In the genomic region with DNA sequence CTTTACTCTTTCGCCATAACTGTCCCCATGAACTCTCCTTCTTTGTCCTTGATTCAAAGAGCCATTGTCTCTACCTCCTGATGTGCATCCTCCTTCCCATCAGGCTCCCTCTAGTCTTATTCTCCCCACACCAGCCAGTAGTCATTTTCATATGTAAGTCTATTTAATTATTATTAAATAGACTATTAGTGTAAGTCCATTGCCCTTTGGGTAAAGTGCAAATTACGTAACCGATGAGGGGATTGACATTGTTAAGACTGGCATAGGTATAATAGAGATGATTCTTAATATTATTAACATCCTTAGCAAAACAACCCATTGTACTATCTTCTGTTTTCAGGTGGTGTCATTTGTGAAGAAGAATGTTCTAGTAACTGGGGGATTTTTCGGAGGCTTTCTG, we compare ENCODE assay signal across 24 cellular contexts. TPM values are rescaled to one million over a fixed set of nuclear protein-coding genes. Genes with fewer than 3 reads are reported as not detected.
DNase-seq lines count a peak whose midpoint lies in the region; ATAC-seq, FAIRE-seq and TF ChIP-seq lines count a peak whose summit lies in the region.
"Had no signal": no experiment of that assay in that cellular context is flagged by ENCODE, and none has a peak within 500 bp of the region (broad histone marks: within the 10 kb centered on the region; RNA-seq: fewer than 3 reads in every experiment).

No MANE protein-coding gene starts in this region.

- H3K27me3 ChIP-seq in liver (ENCODE audit: control insufficient read depth in 4 of 4, insufficient read depth in 4 of 4, low read length in 3 of 4) (no peaks in the 10 kb centered on the region), HepG2 (ENCODE audit: control insufficient read depth in 1 of 2, insufficient read depth in 2 of 2, low read length in 2 of 2) (no peaks in the 10 kb centered on the region), foreskin keratinocyte (no peaks in the 10 kb centered on the region)
- H3K27me3 ChIP-seq: BE2C had no signal

- peaks cover 0 to 5% (median 0%) of the 10 kb centered on the region in 4 donors for H3K36me3 ChIP-seq in liver (ENCODE audit: control insufficient read depth in 4 of 4, insufficient read depth in 3 of 4, low read depth in 1 of 4, low read length in 3 of 4)
- peaks cover 2 to 3% of the 10 kb centered on the region in 2 experiments; a peak in 3 of 5 replicates for H3K36me3 ChIP-seq in HepG2 (replicated peaks in 1 of 2; ENCODE audit: control insufficient read depth in 1 of 2, insufficient read depth in 2 of 2, low read length in 2 of 2)

- peaks cover 28% of the 10 kb centered on the region for H3K36me3 Mint-ChIP-seq in stimulated activated effector memory CD8-positive, alpha-beta T cell treated with anti-CD3 and anti-CD28 coated beads, Interleukin-12 subunit alpha, Interleukin-12 subunit beta, amount 100 ng/mL, for 72 hours

- H3K4me1 ChIP-seq in liver (ENCODE audit: control insufficient read depth in 4 of 4, insufficient read depth in 4 of 4, low read length in 3 of 4) (peaks cover 2 to 31% (median 26%) of the 10 kb centered on the region in 4 donors), HepG2 (ENCODE audit: insufficient read depth, low read length) (peaks cover 12% of the 10 kb centered on the region), foreskin keratinocyte (no peaks in the 10 kb centered on the region)
- H3K4me1 ChIP-seq: BE2C had no signal

- no peaks in the 10 kb centered on the region for H3K79me2 ChIP-seq in HepG2 (ENCODE audit: insufficient read depth, low read length)

- in situ Hi-C loops in HepG2 (cut with HindIII; ENCODE audit: extremely low pct_ligation_motif_present, low pct_unique_long_range_greater_than_20kb), result loop anchor here (10.0 kb wide), 1 partner anchor 69 kb away; no protein-coding TSS in a partner anchor

- H3K27ac ChIP-seq in liver (ENCODE audit: low read depth in 1 of 2, low read length in 2 of 2) (peak overlapping the region in 1 of 2 donors; percentile 75), HepG2 (ENCODE audit: extremely low read length, insufficient read depth, low read length) (no peak overlapping the region), foreskin keratinocyte (no peak overlapping the region)
- H3K27ac ChIP-seq: BLaER1 treated with 17β-estradiol and CSF1 and Interleukin-3, amounts not matched to agents 10 nM and 100 nM had no signal

- DNase-seq in HepG2 (ENCODE audit: low spot score) (no peak), globus pallidus (ENCODE audit: low spot score) (peak; percentile 16), foreskin keratinocyte (no peak), GM03348 (ENCODE audit: low spot score) (no peak)
- no peak for DNase-seq in stimulated activated effector memory CD8-positive, alpha-beta T cell treated with anti-CD3 and anti-CD28 coated beads, Interleukin-12 subunit alpha, Interleukin-12 subunit beta, amount 100 ng/mL, for 72 hours (ENCODE audit: low spot score in 2 of 2)
- DNase-seq: 8988T; ACHN; AML-193; BE2C; CD4-positive, alpha-beta T cell; CD8-positive, alpha-beta memory T cell; DMS 273 treated with DMSO at 0.1 percent for 48 hours; DMS79; EL; GDM1; H9 had no signal

- no peak overlapping the region for H2AFZ ChIP-seq in HepG2 (ENCODE audit: low read length)
- H2AFZ ChIP-seq: GM23338 had no signal

- TF ChIP-seq POLR2A in HepG2 (IDR thresholded peaks at IDR 0.05; ENCODE audit: insufficient read depth in 1 of 2, low read depth in 2 of 2, low read length in 2 of 2), result no peak

- POLR2A ChIA-PET in HepG2 (lab: Yijun Ruan, JAX), result no interaction called here

- peaks cover 18% of the 10 kb centered on the region for H3K4me1 Mint-ChIP-seq in stimulated activated effector memory CD8-positive, alpha-beta T cell treated with anti-CD3 and anti-CD28 coated beads, Interleukin-12 subunit alpha, Interleukin-12 subunit beta, amount 100 ng/mL, for 72 hours

- no peaks in the 10 kb centered on the region for H4K20me1 ChIP-seq in HepG2 (ENCODE audit: insufficient read depth, low read length)

- H3K9ac ChIP-seq in liver (ENCODE audit: low read depth in 1 of 2, low read length in 2 of 2) (no peak overlapping the region), HepG2 (ENCODE audit: insufficient read depth, low read depth, low read length) (no peak overlapping the region)
- H3K9ac ChIP-seq: BLaER1 treated with 17β-estradiol and CSF1 and Interleukin-3, amounts not matched to agents 10 nM and 100 nM had no signal

- no peaks in the 10 kb centered on the region for H3K9me3 Mint-ChIP-seq in stimulated activated effector memory CD8-positive, alpha-beta T cell treated with anti-CD3 and anti-CD28 coated beads, Interleukin-12 subunit alpha, Interleukin-12 subunit beta, amount 100 ng/mL, for 72 hours
- H3K9me3 Mint-ChIP-seq: CD14-positive monocyte; CD4-positive, alpha-beta T cell; CD8-positive, alpha-beta memory T cell; GM23338 had no signal

- ATAC-seq in HepG2, result no peak
- ATAC-seq in stimulated activated effector memory CD8-positive, alpha-beta T cell treated with anti-CD3 and anti-CD28 coated beads, Interleukin-12 subunit alpha, Interleukin-12 subunit beta, amount 100 ng/mL, for 72 hours, result no peak
- ATAC-seq in foreskin keratinocyte, result no peak
- ATAC-seq: A549, GM23338, HCT116 had no signal

- CTCF ChIA-PET in HepG2 (lab: Yijun Ruan, JAX; ENCODE audit: low intra/inter-chr PET ratio, low total read pairs), result no interaction called here

- no peak overlapping the region for H3K4me2 ChIP-seq in HepG2 (ENCODE audit: low read depth, low read length)
- H3K4me2 ChIP-seq: BLaER1 treated with 17β-estradiol and CSF1 and Interleukin-3, amounts not matched to agents 10 nM and 100 nM; GM23338 had no signal

- no peak overlapping the region for H3K4me3 Mint-ChIP-seq in stimulated activated effector memory CD8-positive, alpha-beta T cell treated with anti-CD3 and anti-CD28 coated beads, Interleukin-12 subunit alpha, Interleukin-12 subunit beta, amount 100 ng/mL, for 72 hours
- H3K4me3 Mint-ChIP-seq: CD14-positive monocyte; CD4-positive, alpha-beta T cell; CD8-positive, alpha-beta memory T cell; GM23338; H9 had no signal

- H3K27ac Mint-ChIP-seq in stimulated activated effector memory CD8-positive, alpha-beta T cell treated with anti-CD3 and anti-CD28 coated beads, Interleukin-12 subunit alpha, Interleukin-12 subunit beta, amount 100 ng/mL, for 72 hours, result peak overlapping the region; percentile 50
- H3K27ac Mint-ChIP-seq: GM23338, H9 had no signal

- H3K4me3 ChIP-seq in liver (ENCODE audit: low read depth in 1 of 3, low read length in 3 of 3), result no peak overlapping the region
- no peak overlapping the region for H3K4me3 ChIP-seq in HepG2 (replicated peaks in 1 of 3; ENCODE audit: insufficient read depth in 1 of 3, low read depth in 2 of 3, low read length in 3 of 3)
- H3K4me3 ChIP-seq: A549; BLaER1 treated with 17β-estradiol and CSF1 and Interleukin-3, amounts not matched to agents 10 nM and 100 nM; GM23338 had no signal

- BruUV-seq in HepG2 (replicated peaks; lab: Mats Ljungman, UMichigan), result no TSS peak

- 59% methylated on average over 4 of the region's 4 CpGs for WGBS in liver
- WGBS in HepG2 (ENCODE audit: low lambda C conversion rate), result 99% methylated on average over 4 of the region's 4 CpGs

- H3K9me3 ChIP-seq in liver (ENCODE audit: control insufficient read depth in 4 of 4, low read length in 3 of 4) (no peaks in the 10 kb centered on the region), HepG2 (ENCODE audit: low read length) (no peaks in the 10 kb centered on the region)
- H3K9me3 ChIP-seq: A549, BE2C had no signal

- intact Hi-C loops in HepG2 (cut with micrococcal nuclease; ENCODE audit: unreplicated experiment), result no loop called here

- TF ChIP-seq CTCF in liver (IDR thresholded peaks at IDR 0.05; ENCODE audit: low read depth, low read length, missing input control) (no peak), HepG2 (CRISPR knock-in tag; IDR thresholded peaks at IDR 0.05) (no peak), foreskin keratinocyte (conservative IDR thresholded peaks at IDR 0.05) (no peak)

- no peak for FAIRE-seq in HepG2 (lab: Jason Lieb, UNC)
- FAIRE-seq: D721Med, GM18507 had no signal

- no peak for TF ChIP-seq EP300 in HepG2 (IDR thresholded peaks at IDR 0.05; ENCODE audit: low read depth in 2 of 2, low read length in 2 of 2)
- no peak for TF ChIP-seq EP300 in HepG2 (CRISPR knock-in tag; IDR thresholded peaks at IDR 0.05; ENCODE audit: borderline replicate concordance)

- TF ChIP-seq RAD21 in liver (IDR thresholded peaks at IDR 0.05), result no peak
- TF ChIP-seq RAD21 in HepG2 (CRISPR knock-in tag; IDR thresholded peaks at IDR 0.05), result no peak

RNA-seq across cellular contexts. Expression of gene CMC4, which starts 16.7 kb away (rescaled TPM):
- total RNA-seq in liver (1 to 10 TPM; 4.2 to 4.9 TPM), HepG2 (2016; rRNA removed; fragmentation: Illumina TruSeq; extraction: Trizol) (5.2 and 5.6 TPM in 2 replicates), foreskin keratinocyte (9.4 and 11.9 TPM in 2 replicates)
- polyA plus RNA-seq in liver (10 to 100 TPM; 15.9 to 17.3 TPM), HepG2 (2011; rRNA removed) (8.3 and 11.5 TPM in 2 replicates), foreskin keratinocyte (16.8 and 17.7 TPM in 2 replicates)
- total RNA-seq in HepG2 (2016; cell fraction: cytosol; rRNA removed; fragmentation: Illumina TruSeq; extraction: Trizol; ENCODE audit: low read depth), result 29.5 and 32.5 TPM in 2 replicates
- total RNA-seq in HepG2 (2016; cell fraction: insoluble cytoplasmic fraction; rRNA removed; fragmentation: Illumina TruSeq; extraction: Trizol), result 6.6 and 8.1 TPM in 2 replicates
- 24.2 and 27.3 TPM in 2 replicates for total RNA-seq in HepG2 (2016; cell fraction: membrane; rRNA removed; fragmentation: Illumina TruSeq; extraction: Trizol)
- 0.65 and 1.8 TPM in 2 replicates for total RNA-seq in HepG2 (2016; cell fraction: nucleus; rRNA removed; fragmentation: Illumina TruSeq; extraction: Trizol)
- polyA plus RNA-seq in HepG2 (2011; cell fraction: cytosol; rRNA removed), result 8.2 and 9.2 TPM in 2 replicates
- 3.1 and 3.7 TPM in 2 replicates for polyA plus RNA-seq in HepG2 (2011; cell fraction: nucleus; rRNA removed)
- polyA plus RNA-seq in HepG2 (2012), result 4.6 and 7.2 TPM in 2 replicates
- 50.8 and 53.0 TPM in 2 replicates for polyA plus RNA-seq in HepG2 (2016; cell fraction: cytosol; fragmentation: Illumina TruSeq; extraction: Trizol; ENCODE audit: low read depth)
- polyA plus RNA-seq in HepG2 (2016; cell fraction: insoluble cytoplasmic fraction; fragmentation: Illumina TruSeq; extraction: Trizol; ENCODE audit: low read depth), result 8.5 and 8.8 TPM in 2 replicates
- 28.6 and 29.4 TPM in 2 replicates for polyA plus RNA-seq in HepG2 (2016; cell fraction: membrane; fragmentation: Illumina TruSeq; extraction: Trizol; ENCODE audit: low read depth)
- polyA plus RNA-seq in HepG2 (2016; cell fraction: nucleus; fragmentation: Illumina TruSeq; extraction: Trizol; ENCODE audit: insufficient read depth, low read depth), result 3.8 and 5.8 TPM in 2 replicates
- polyA minus RNA-seq in HepG2 (2011; rRNA and poly(A)+ RNA removed; ENCODE audit: low replicate concordance), result 2.0 and 3.7 TPM in 2 replicates
- polyA minus RNA-seq in HepG2 (2011; cell fraction: cytosol; rRNA and poly(A)+ RNA removed), result 0.88 TPM in 1 of 2 replicates, not detected in the other
- polyA minus RNA-seq in HepG2 (2011; cell fraction: nucleus; rRNA and poly(A)+ RNA removed), result 4.0 and 4.2 TPM in 2 replicates

RNA-seq across cellular contexts. Expression of gene MTCP1, which starts 16.7 kb away (rescaled TPM):
- total RNA-seq in liver (1 to 10 TPM; 2.2 to 2.8 TPM), HepG2 (2016; rRNA removed; fragmentation: Illumina TruSeq; extraction: Trizol) (13.6 and 18.9 TPM in 2 replicates), foreskin keratinocyte (16.5 and 18.8 TPM in 2 replicates)
- polyA plus RNA-seq in liver (1 to 10 TPM; 7.7 to 10.0 TPM), HepG2 (2011; rRNA removed) (5.1 and 6.1 TPM in 2 replicates), foreskin keratinocyte (11.1 and 13.5 TPM in 2 replicates)
- total RNA-seq in HepG2 (2016; cell fraction: cytosol; rRNA removed; fragmentation: Illumina TruSeq; extraction: Trizol; ENCODE audit: low read depth), result 67.8 and 80.6 TPM in 2 replicates
- 11.6 and 13.5 TPM in 2 replicates for total RNA-seq in HepG2 (2016; cell fraction: insoluble cytoplasmic fraction; rRNA removed; fragmentation: Illumina TruSeq; extraction: Trizol)
- total RNA-seq in HepG2 (2016; cell fraction: membrane; rRNA removed; fragmentation: Illumina TruSeq; extraction: Trizol), result 41.3 and 48.8 TPM in 2 replicates
- 6.7 and 10.8 TPM in 2 replicates for total RNA-seq in HepG2 (2016; cell fraction: nucleus; rRNA removed; fragmentation: Illumina TruSeq; extraction: Trizol)
- 1.6 and 2.4 TPM in 2 replicates for polyA plus RNA-seq in HepG2 (2011; cell fraction: cytosol; rRNA removed)
- polyA plus RNA-seq in HepG2 (2011; cell fraction: nucleus; rRNA removed), result 17.7 and 18.0 TPM in 2 replicates
- polyA plus RNA-seq in HepG2 (2012), result 14.6 and 21.5 TPM in 2 replicates
- polyA plus RNA-seq in HepG2 (2016; cell fraction: cytosol; fragmentation: Illumina TruSeq; extraction: Trizol; ENCODE audit: low read depth), result 56.1 and 69.9 TPM in 2 replicates
- 10.2 and 11.2 TPM in 2 replicates for polyA plus RNA-seq in HepG2 (2016; cell fraction: insoluble cytoplasmic fraction; fragmentation: Illumina TruSeq; extraction: Trizol; ENCODE audit: low read depth)
- polyA plus RNA-seq in HepG2 (2016; cell fraction: membrane; fragmentation: Illumina TruSeq; extraction: Trizol; ENCODE audit: low read depth), result 34.3 and 42.3 TPM in 2 replicates
- polyA plus RNA-seq in HepG2 (2016; cell fraction: nucleus; fragmentation: Illumina TruSeq; extraction: Trizol; ENCODE audit: insufficient read depth, low read depth), result 11.8 and 19.6 TPM in 2 replicates
- polyA minus RNA-seq in HepG2 (2011; rRNA and poly(A)+ RNA removed; ENCODE audit: low replicate concordance), result 4.2 and 6.5 TPM in 2 replicates
- polyA minus RNA-seq in HepG2 (2011; cell fraction: cytosol; rRNA and poly(A)+ RNA removed), result 2.0 and 3.7 TPM in 2 replicates
- 6.1 and 8.7 TPM in 2 replicates for polyA minus RNA-seq in HepG2 (2011; cell fraction: nucleus; rRNA and poly(A)+ RNA removed)

RNA-seq across cellular contexts. Expression of gene BRCC3, which starts 17.1 kb away (rescaled TPM):
- 10 to 100 TPM in 1 of 2 donors, 1 to 10 TPM in 1; 7.8 to 10.9 TPM for total RNA-seq in liver
- polyA plus RNA-seq in liver, result 10 to 100 TPM in 1 of 2 donors, 1 to 10 TPM in 1; 9.3 to 12.2 TPM
- 24.3 and 44.2 TPM in 2 replicates for total RNA-seq in HepG2 (2016; rRNA removed; fragmentation: Illumina TruSeq; extraction: Trizol)
- total RNA-seq in HepG2 (2016; cell fraction: cytosol; rRNA removed; fragmentation: Illumina TruSeq; extraction: Trizol; ENCODE audit: low read depth), result 2.4 and 3.1 TPM in 2 replicates
- total RNA-seq in HepG2 (2016; cell fraction: insoluble cytoplasmic fraction; rRNA removed; fragmentation: Illumina TruSeq; extraction: Trizol), result 25.6 and 47.6 TPM in 2 replicates
- 13.5 and 13.7 TPM in 2 replicates for total RNA-seq in HepG2 (2016; cell fraction: membrane; rRNA removed; fragmentation: Illumina TruSeq; extraction: Trizol)
- 12.9 and 17.1 TPM in 2 replicates for total RNA-seq in HepG2 (2016; cell fraction: nucleus; rRNA removed; fragmentation: Illumina TruSeq; extraction: Trizol)
- 16.1 and 19.8 TPM in 2 replicates for polyA plus RNA-seq in HepG2 (2011; rRNA removed)
- 11.8 and 16.5 TPM in 2 replicates for polyA plus RNA-seq in HepG2 (2011; cell fraction: cytosol; rRNA removed)
- polyA plus RNA-seq in HepG2 (2011; cell fraction: nucleus; rRNA removed), result 5.8 and 6.0 TPM in 2 replicates
- 14.4 and 18.3 TPM in 2 replicates for polyA plus RNA-seq in HepG2 (2012)
- 2.5 and 2.8 TPM in 2 replicates for polyA plus RNA-seq in HepG2 (2016; cell fraction: cytosol; fragmentation: Illumina TruSeq; extraction: Trizol; ENCODE audit: low read depth)
- 57.9 and 58.3 TPM in 2 replicates for polyA plus RNA-seq in HepG2 (2016; cell fraction: insoluble cytoplasmic fraction; fragmentation: Illumina TruSeq; extraction: Trizol; ENCODE audit: low read depth)
- 8.6 and 9.5 TPM in 2 replicates for polyA plus RNA-seq in HepG2 (2016; cell fraction: membrane; fragmentation: Illumina TruSeq; extraction: Trizol; ENCODE audit: low read depth)
- 22.5 and 24.9 TPM in 2 replicates for polyA plus RNA-seq in HepG2 (2016; cell fraction: nucleus; fragmentation: Illumina TruSeq; extraction: Trizol; ENCODE audit: insufficient read depth, low read depth)
- 9.4 and 25.7 TPM in 2 replicates for polyA minus RNA-seq in HepG2 (2011; rRNA and poly(A)+ RNA removed; ENCODE audit: low replicate concordance)
- polyA minus RNA-seq in HepG2 (2011; cell fraction: cytosol; rRNA and poly(A)+ RNA removed), result 16.2 and 17.1 TPM in 2 replicates
- 15.1 and 18.4 TPM in 2 replicates for polyA minus RNA-seq in HepG2 (2011; cell fraction: nucleus; rRNA and poly(A)+ RNA removed)
- 22.9 and 26.1 TPM in 2 replicates for total RNA-seq in foreskin keratinocyte
- 9.5 and 12.8 TPM in 2 replicates for polyA plus RNA-seq in foreskin keratinocyte

RNA-seq across cellular contexts. Expression of gene FUNDC2, which starts 27.6 kb away (rescaled TPM):
- total RNA-seq in liver (10 to 100 TPM; 19.4 to 23.3 TPM), HepG2 (2016; rRNA removed; fragmentation: Illumina TruSeq; extraction: Trizol) (65.3 and 81.6 TPM in 2 replicates), foreskin keratinocyte (60.3 and 63.5 TPM in 2 replicates)
- polyA plus RNA-seq in liver (10 to 100 TPM; 58.3 to 79.8 TPM), HepG2 (2011; rRNA removed) (92.9 and 109 TPM in 2 replicates), foreskin keratinocyte (83.8 and 84.2 TPM in 2 replicates)
- total RNA-seq in HepG2 (2016; cell fraction: cytosol; rRNA removed; fragmentation: Illumina TruSeq; extraction: Trizol; ENCODE audit: low read depth), result 48.9 and 60.1 TPM in 2 replicates
- total RNA-seq in HepG2 (2016; cell fraction: insoluble cytoplasmic fraction; rRNA removed; fragmentation: Illumina TruSeq; extraction: Trizol), result 66.6 and 82.1 TPM in 2 replicates
- total RNA-seq in HepG2 (2016; cell fraction: membrane; rRNA removed; fragmentation: Illumina TruSeq; extraction: Trizol), result 83.8 and 87.5 TPM in 2 replicates
- 23.8 and 26.8 TPM in 2 replicates for total RNA-seq in HepG2 (2016; cell fraction: nucleus; rRNA removed; fragmentation: Illumina TruSeq; extraction: Trizol)
- polyA plus RNA-seq in HepG2 (2011; cell fraction: cytosol; rRNA removed), result 68.4 and 100 TPM in 2 replicates
- 24.9 and 29.2 TPM in 2 replicates for polyA plus RNA-seq in HepG2 (2011; cell fraction: nucleus; rRNA removed)
- 88.7 and 108 TPM in 2 replicates for polyA plus RNA-seq in HepG2 (2012)
- 64.9 and 80.1 TPM in 2 replicates for polyA plus RNA-seq in HepG2 (2016; cell fraction: cytosol; fragmentation: Illumina TruSeq; extraction: Trizol; ENCODE audit: low read depth)
- polyA plus RNA-seq in HepG2 (2016; cell fraction: insoluble cytoplasmic fraction; fragmentation: Illumina TruSeq; extraction: Trizol; ENCODE audit: low read depth), result 77.6 and 82.3 TPM in 2 replicates
- polyA plus RNA-seq in HepG2 (2016; cell fraction: membrane; fragmentation: Illumina TruSeq; extraction: Trizol; ENCODE audit: low read depth), result 81.0 and 84.5 TPM in 2 replicates
- 43.9 and 46.2 TPM in 2 replicates for polyA plus RNA-seq in HepG2 (2016; cell fraction: nucleus; fragmentation: Illumina TruSeq; extraction: Trizol; ENCODE audit: insufficient read depth, low read depth)
- polyA minus RNA-seq in HepG2 (2011; rRNA and poly(A)+ RNA removed; ENCODE audit: low replicate concordance), result 35.6 and 56.8 TPM in 2 replicates
- 13.1 and 17.3 TPM in 2 replicates for polyA minus RNA-seq in HepG2 (2011; cell fraction: cytosol; rRNA and poly(A)+ RNA removed)
- 18.0 and 23.9 TPM in 2 replicates for polyA minus RNA-seq in HepG2 (2011; cell fraction: nucleus; rRNA and poly(A)+ RNA removed)

RNA-seq across cellular contexts. Expression of gene F8, which starts 31.7 kb away (rescaled TPM):
- total RNA-seq in liver (10 to 100 TPM in 1 of 2 donors, 1 to 10 TPM in 1; 8.0 to 22.3 TPM), HepG2 (2016; rRNA removed; fragmentation: Illumina TruSeq; extraction: Trizol) (0.21 and 0.29 TPM in 2 replicates), foreskin keratinocyte (0.71 and 1.2 TPM in 2 replicates)
- polyA plus RNA-seq in liver (10 to 100 TPM; 11.1 to 16.5 TPM), HepG2 (2011; rRNA removed) (0.37 and 0.61 TPM in 2 replicates), foreskin keratinocyte (0.61 and 0.78 TPM in 2 replicates)
- total RNA-seq in HepG2 (2016; cell fraction: cytosol; rRNA removed; fragmentation: Illumina TruSeq; extraction: Trizol; ENCODE audit: low read depth), result 0.10 TPM in 1 of 2 replicates, not detected in the other
- 0.13 and 0.76 TPM in 2 replicates for total RNA-seq in HepG2 (2016; cell fraction: insoluble cytoplasmic fraction; rRNA removed; fragmentation: Illumina TruSeq; extraction: Trizol)
- total RNA-seq in HepG2 (2016; cell fraction: membrane; rRNA removed; fragmentation: Illumina TruSeq; extraction: Trizol), result 0.34 and 0.40 TPM in 2 replicates
- total RNA-seq in HepG2 (2016; cell fraction: nucleus; rRNA removed; fragmentation: Illumina TruSeq; extraction: Trizol), result 0.43 and 0.47 TPM in 2 replicates
- 0.27 and 0.32 TPM in 2 replicates for polyA plus RNA-seq in HepG2 (2011; cell fraction: cytosol; rRNA removed)
- polyA plus RNA-seq in HepG2 (2011; cell fraction: nucleus; rRNA removed), result 0.19 and 0.23 TPM in 2 replicates
- polyA plus RNA-seq in HepG2 (2012), result 0.15 and 0.30 TPM in 2 replicates
- polyA plus RNA-seq in HepG2 (2016; cell fraction: cytosol; fragmentation: Illumina TruSeq; extraction: Trizol; ENCODE audit: low read depth), result 0.12 and 0.15 TPM in 2 replicates
- 0.32 and 0.61 TPM in 2 replicates for polyA plus RNA-seq in HepG2 (2016; cell fraction: insoluble cytoplasmic fraction; fragmentation: Illumina TruSeq; extraction: Trizol; ENCODE audit: low read depth)
- 0.24 and 0.27 TPM in 2 replicates for polyA plus RNA-seq in HepG2 (2016; cell fraction: membrane; fragmentation: Illumina TruSeq; extraction: Trizol; ENCODE audit: low read depth)
- polyA plus RNA-seq in HepG2 (2016; cell fraction: nucleus; fragmentation: Illumina TruSeq; extraction: Trizol; ENCODE audit: insufficient read depth, low read depth), result 0.17 and 0.18 TPM in 2 replicates
- 0.72 and 2.8 TPM in 2 replicates for polyA minus RNA-seq in HepG2 (2011; rRNA and poly(A)+ RNA removed; ENCODE audit: low replicate concordance)
- 0.49 TPM in 1 of 2 replicates, not detected in the other for polyA minus RNA-seq in HepG2 (2011; cell fraction: cytosol; rRNA and poly(A)+ RNA removed)
- polyA minus RNA-seq in HepG2 (2011; cell fraction: nucleus; rRNA and poly(A)+ RNA removed), result 0.52 and 0.75 TPM in 2 replicates
